ENCODE assay signal across 10 cellular contexts in genomic region chr5:67094476-67095300, GRCh38.
DNase-seq lines count a peak whose midpoint lies in the region; ATAC-seq and TF ChIP-seq lines count a peak whose summit lies in the region.
"Had no signal": no experiment of that assay in that cellular context is flagged by ENCODE, and none has a peak within 500 bp of the region (broad histone marks: within the 10 kb centered on the region; RNA-seq: fewer than 3 reads in every experiment).

No MANE protein-coding gene starts in this region.

- H3K4me1 ChIP-seq in endodermal cell (ENCODE audit: control insufficient read depth, insufficient read depth, low read length) (peaks cover 10% of the 10 kb centered on the region), right lobe of liver (peaks cover 0 to 27% (median 9%) of the 10 kb centered on the region in 4 donors), thoracic aorta (ENCODE audit: control insufficient read depth in 1 of 2, low read depth in 2 of 2) (peaks cover 31 to 56% of the 10 kb centered on the region in 2 donors)

- ATAC-seq in right lobe of liver (peak; percentile 5 to 45 (median 38)), thoracic aorta (ENCODE audit: insufficient number of reproducible peaks, low FRiP score, low read depth) (no peak), HG03432 (IDR thresholded peaks at IDR 0.05; ENCODE audit: unreplicated experiment) (no peak), GM18498 (IDR thresholded peaks at IDR 0.05; ENCODE audit: unreplicated experiment) (no peak)

- H3K9me3 ChIP-seq in endodermal cell (ENCODE audit: control insufficient read depth, low read length) = no peaks in the 10 kb centered on the region
- H3K9me3 ChIP-seq in right lobe of liver = no peaks in the 10 kb centered on the region
- H3K9me3 ChIP-seq in thoracic aorta = no peaks in the 10 kb centered on the region

- H3K27ac ChIP-seq in endodermal cell (ENCODE audit: low read depth, low read length) (peak overlapping the region; percentile 33), right lobe of liver (peak overlapping the region; percentile 32 to 63 (median 56)), thoracic aorta (peak overlapping the region; percentile 76 to 81)

- no peak overlapping the region for H3K9ac ChIP-seq in endodermal cell (ENCODE audit: extremely low read depth, low read length, poor library complexity, severe bottlenecking)

- H3K36me3 Mint-ChIP-seq in endodermal cell (ENCODE audit: low read depth) = no peaks in the 10 kb centered on the region

- H3K27ac Mint-ChIP-seq in endodermal cell = peak overlapping the region; percentile 94
- H3K27ac Mint-ChIP-seq: activated B cell treated with CpG ODN at 0.5 μM for 24 hours had no signal

- H3K27me3 Mint-ChIP-seq in endodermal cell (ENCODE audit: insufficient read depth) = no peaks in the 10 kb centered on the region
- H3K27me3 Mint-ChIP-seq: activated B cell treated with CpG ODN at 0.5 μM for 24 hours had no signal

- peaks cover 41% of the 10 kb centered on the region for H3K4me1 Mint-ChIP-seq in endodermal cell
- H3K4me1 Mint-ChIP-seq: activated B cell treated with CpG ODN at 0.5 μM for 24 hours had no signal

- no peak for TF ChIP-seq POLR2A in right lobe of liver (IDR thresholded peaks at IDR 0.05)

- peak overlapping the region; percentile 2 for H3K4me3 ChIP-seq in endodermal cell (ENCODE audit: low read length)
- no peak overlapping the region for H3K4me3 ChIP-seq in right lobe of liver
- peak overlapping the region; percentile 59 for H3K4me3 ChIP-seq in thoracic aorta

- H3K27me3 ChIP-seq in endodermal cell (ENCODE audit: control insufficient read depth, insufficient read depth, low read length, poor library complexity, severe bottlenecking) = no peaks in the 10 kb centered on the region
- no peaks in the 10 kb centered on the region for H3K27me3 ChIP-seq in right lobe of liver
- no peaks in the 10 kb centered on the region for H3K27me3 ChIP-seq in thoracic aorta (replicated peaks; ENCODE audit: insufficient read depth)

- intact Hi-C loops in right lobe of liver (cut with DNase I) = no loop called here

- H3K36me3 ChIP-seq in endodermal cell (ENCODE audit: control insufficient read depth, insufficient read depth, low read length) (no peaks in the 10 kb centered on the region), right lobe of liver (no peaks in the 10 kb centered on the region), thoracic aorta (no peaks in the 10 kb centered on the region)

- DNase-seq in NCI-H146 (lab: John Stamatoyannopoulos, UW) = peak; percentile 42
- DNase-seq in endodermal cell = peak; percentile 83
- DNase-seq in right lobe of liver = no peak
- no peak for DNase-seq in thoracic aorta (ENCODE audit: low spot score)
- no peak for DNase-seq in Ammon's horn (ENCODE audit: low spot score)
- no peak for DNase-seq in NCI-H2107 treated with DMSO at 0.1 percent for 48 hours (lab: John Stamatoyannopoulos, UW; ENCODE audit: unreplicated experiment)
- DNase-seq: activated B cell treated with CpG ODN at 0.5 μM for 24 hours, KG1 had no signal

- no peaks in the 10 kb centered on the region for H3K9me3 Mint-ChIP-seq in endodermal cell
- H3K9me3 Mint-ChIP-seq: activated B cell treated with CpG ODN at 0.5 μM for 24 hours had no signal

- H3K4me3 Mint-ChIP-seq in endodermal cell = peak overlapping the region; percentile 4
- H3K4me3 Mint-ChIP-seq: activated B cell treated with CpG ODN at 0.5 μM for 24 hours had no signal

- TF ChIP-seq CTCF in endodermal cell (conservative IDR thresholded peaks at IDR 0.05) (no peak), right lobe of liver (IDR thresholded peaks at IDR 0.05) (no peak), thoracic aorta (IDR thresholded peaks at IDR 0.05) (no peak)

- 8 to 69% methylated on average over 2 to 4 of the region's 4 CpGs for WGBS in endodermal cell (ENCODE audit: insufficient coverage in 1 of 2, insufficient read length in 1 of 2), 2 experiments
- WGBS in right lobe of liver (ENCODE audit: insufficient coverage, low coverage, low lambda C conversion rate, missing lambda C conversion rate) = 42% methylated on average over 4 of the region's 4 CpGs

Comparison
In these comparisons a context has a peak if more than half of its experiments do, and no peak if none do; other contexts are left out.
1. DNase-seq: peak in NCI-H146 (single experiment) and endodermal cell (single experiment); none in right lobe of liver (0 of 3), thoracic aorta (single experiment), Ammon's horn (single experiment) and NCI-H2107 treated with DMSO at 0.1 percent for 48 hours (single experiment).
2. H3K4me3 ChIP-seq: peak in endodermal cell (single experiment) and thoracic aorta (single experiment); none in right lobe of liver (0 of 3).
3. ATAC-seq: peak in right lobe of liver (4 of 4); none in thoracic aorta (single experiment), HG03432 (single experiment) and GM18498 (single experiment).
4. Peak in every context shown above with its lines, with median percentiles within 50 percentile points of each other: H3K27ac ChIP-seq.